In genomic region chr10:101774589-101775272, GRCh38 we compare ENCODE assay signal across 14 cellular contexts. TPM values are rescaled to one million over a fixed set of nuclear protein-coding genes. Genes with fewer than 3 reads are reported as not detected.
DNase-seq lines count a peak whose midpoint lies in the region; ATAC-seq, FAIRE-seq and TF ChIP-seq lines count a peak whose summit lies in the region.
"Had no signal": no experiment of that assay in that cellular context is flagged by ENCODE, and none has a peak within 500 bp of the region (broad histone marks: within the 10 kb centered on the region; RNA-seq: fewer than 3 reads in every experiment).

No MANE protein-coding gene starts in this region.

- peak overlapping the region; percentile 57 for H3K4me3 ChIP-seq in GM23338
- peak overlapping the region in 3 of 4 experiments; percentile 27 to 54 (median 35); a peak in 6 of 8 replicates for H3K4me3 ChIP-seq in H1 (ENCODE audit: extremely low read depth in 1 of 4, insufficient read depth in 2 of 4, low read depth in 3 of 4, low read length in 4 of 4)
- H3K4me3 ChIP-seq in A673 (ENCODE audit: low read depth, low read length, poor library complexity, severe bottlenecking): no peak overlapping the region
- H3K4me3 ChIP-seq: BLaER1 treated with 17β-estradiol and CSF1 and Interleukin-3, amounts not matched to agents 10 nM and 100 nM; SJSA1 had no signal

- peak overlapping the region; percentile 71; the same call in 1 of the 2 replicates for H2BK12ac ChIP-seq in H1 (ENCODE audit: low read depth, low read length)

- no peaks in the 10 kb centered on the region for H3K9me3 ChIP-seq in CD4-positive, alpha-beta T cell (ENCODE audit: control insufficient read depth, low read length)
- H3K9me3 ChIP-seq in H1 (ENCODE audit: insufficient read depth in 2 of 2, low read depth in 1 of 2, low read length in 1 of 2) (no peaks in the 10 kb centered on the region), A673 (ENCODE audit: low read depth, low read length, poor library complexity, severe bottlenecking) (no peaks in the 10 kb centered on the region)
- H3K9me3 ChIP-seq: BLaER1 treated with 17β-estradiol and CSF1 and Interleukin-3, amounts not matched to agents 10 nM and 100 nM; SJSA1 had no signal

- no peak overlapping the region for H3K56ac ChIP-seq in H1 (replicated peaks; ENCODE audit: insufficient read length, low read depth, low read length)

- H3K9me3 Mint-ChIP-seq in CD4-positive, alpha-beta T cell: no peaks in the 10 kb centered on the region
- H3K9me3 Mint-ChIP-seq in GM23338 (no peaks in the 10 kb centered on the region), neural crest cell (no peaks in the 10 kb centered on the region)

- CTCF ChIA-PET in CD4-positive, alpha-beta T cell (lab: Charles Lee): interaction anchor here (1.2 kb wide), 1 partner anchor 9 kb away, joined by 3 read pairs; the partner anchor contains the start of gene NPM3
- CTCF ChIA-PET in H1 (lab: Charles Lee; ENCODE audit: partially characterized antibody) (interaction anchor here (1.4 to 9.2 kb wide), 10 partner anchors 9 to 561 kb away, joined by 3 to 100 read pairs (median 8); partner anchors contain the start of gene NPM3), A673 (lab: Charles Lee) (no interaction called here)

- H2AFZ ChIP-seq in GM23338 (peak overlapping the region; percentile 72), H1 (ENCODE audit: low read length) (no peak overlapping the region)

- TF ChIP-seq POLR2A in H1 (IDR thresholded peaks at IDR 0.05; ENCODE audit: control extremely low read depth in 1 of 2, low read depth in 2 of 2, low read length in 2 of 2): no peak

- H4K91ac ChIP-seq in H1 (replicated peaks; ENCODE audit: insufficient read length, low read length): no peak overlapping the region

- H3K4me2 ChIP-seq in GM23338 (peak overlapping the region; percentile 90), H1 (ENCODE audit: insufficient read depth in 1 of 2, low read depth in 2 of 2, low read length in 2 of 2) (peak overlapping the region; percentile 47 to 76)
- H3K4me2 ChIP-seq: BLaER1 treated with 17β-estradiol and CSF1 and Interleukin-3, amounts not matched to agents 10 nM and 100 nM; KMS-11 had no signal

- peaks cover 19% of the 10 kb centered on the region for H3K23me2 ChIP-seq in H1 (ENCODE audit: low read depth, low read length)

- peaks cover 87% of the 10 kb centered on the region for H3K27me3 ChIP-seq in CD4-positive, alpha-beta T cell (ENCODE audit: control insufficient read depth, insufficient read depth, low read length)
- peaks cover 71% of the 10 kb centered on the region for H3K27me3 ChIP-seq in GM23338 (ENCODE audit: insufficient read depth)
- H3K27me3 ChIP-seq in H1 (replicated peaks in 1 of 4; ENCODE audit: control insufficient read depth in 3 of 4, extremely low read depth in 1 of 4, insufficient read depth in 3 of 4, low read length in 3 of 4): peaks cover 50 to 74% (median 69%) of the 10 kb centered on the region in 4 experiments
- peaks cover 48% of the 10 kb centered on the region for H3K27me3 ChIP-seq in A673 (replicated peaks; ENCODE audit: insufficient read depth, low read depth, low read length, poor library complexity)

- no peak overlapping the region for H3K27ac ChIP-seq in CD4-positive, alpha-beta T cell (ENCODE audit: low read depth, low read length)
- H3K27ac ChIP-seq in GM23338 (ENCODE audit: low read depth): no peak overlapping the region
- no peak overlapping the region for H3K27ac ChIP-seq in H1 (ENCODE audit: low read depth, low read length)
- no peak overlapping the region for H3K27ac ChIP-seq in A673 (ENCODE audit: low read depth, low read length, poor library complexity, severe bottlenecking)
- no peak overlapping the region for H3K27ac ChIP-seq in substantia nigra (ENCODE audit: low read depth, low read length, poor library complexity, severe bottlenecking)
- H3K27ac ChIP-seq: BLaER1 treated with 17β-estradiol and CSF1 and Interleukin-3, amounts not matched to agents 10 nM and 100 nM; KMS-11; SJSA1 had no signal

- peaks cover 32% of the 10 kb centered on the region for H3K4me1 Mint-ChIP-seq in CD4-positive, alpha-beta T cell (ENCODE audit: low read depth)
- H3K4me1 Mint-ChIP-seq in GM23338: peaks cover 57% of the 10 kb centered on the region
- H3K4me1 Mint-ChIP-seq in neural crest cell: peaks cover 12% of the 10 kb centered on the region

- intact Hi-C loops in CD4-positive, alpha-beta T cell (cut with DNase I, micrococcal nuclease): no loop called here
- intact Hi-C loops in A673 (cut with micrococcal nuclease; ENCODE audit: unreplicated experiment): no loop called here

- DNase-seq in CD4-positive, alpha-beta T cell: no peak
- DNase-seq in GM23338 (ENCODE audit: low spot score): peak; percentile 71
- peak in 1 of 2 experiments; percentile 79 for DNase-seq in H1 (ENCODE audit: low read depth in 1 of 2, low spot score in 2 of 2)
- no peak for DNase-seq in neural crest cell (ENCODE audit: low read depth, low spot score)
- DNase-seq in hippocampal formation (lab: John Stamatoyannopoulos, UW): no peak
- DNase-seq in NCI-H2196 treated with DMSO at 0.1 percent for 48 hours (lab: John Stamatoyannopoulos, UW; ENCODE audit: unreplicated experiment): no peak
- DNase-seq in A673 (ENCODE audit: low spot score): no peak
- no peak for DNase-seq in substantia nigra (lab: John Stamatoyannopoulos, UW)
- DNase-seq: NK-92 treated with Interleukin-12 subunit alpha and Interleukin-12 subunit beta, amount 100 ng/mL, for 24 hours; stimulated activated CD4-positive, alpha-beta T cell treated with anti-CD3 and anti-CD28 coated beads, Interleukin-4, amount 100 ng/mL, for 4 hours had no signal

- BruUV-seq in A673 (replicated peaks; lab: Mats Ljungman, UMichigan): no TSS peak

- H3K79me2 ChIP-seq in GM23338 (replicated peaks; ENCODE audit: insufficient read depth): no peaks in the 10 kb centered on the region
- H3K79me2 ChIP-seq in H1 (ENCODE audit: control insufficient read depth in 1 of 2, insufficient read depth in 2 of 2, low read length in 2 of 2): no peaks in the 10 kb centered on the region

- no peaks in the 10 kb centered on the region for H3K36me3 Mint-ChIP-seq in CD4-positive, alpha-beta T cell (ENCODE audit: low read depth)
- peaks cover 6% of the 10 kb centered on the region for H3K36me3 Mint-ChIP-seq in GM23338 (ENCODE audit: low read depth)
- H3K36me3 Mint-ChIP-seq in neural crest cell (ENCODE audit: low read depth): peaks cover 5% of the 10 kb centered on the region

- ATAC-seq in CD4-positive, alpha-beta T cell (ENCODE audit: poor library complexity): peak; percentile 43
- ATAC-seq in GM23338: peak; percentile 13

- no peak for TF ChIP-seq RAD21 in H1 (IDR thresholded peaks at IDR 0.05 in 1 of 2, conservative IDR thresholded peaks at IDR 0.05 in 1 of 2; ENCODE audit: low read depth in 2 of 2, low read length in 2 of 2)

- peak overlapping the region; percentile 51 for H4K8ac ChIP-seq in H1 (ENCODE audit: extremely low read depth, insufficient read depth, low read length)

- no peaks in the 10 kb centered on the region for H3K79me1 ChIP-seq in H1 (ENCODE audit: low read depth, low read length)

- no peaks in the 10 kb centered on the region for H3K36me3 ChIP-seq in GM23338 (ENCODE audit: insufficient read depth)
- no peaks in the 10 kb centered on the region; a peak in 1 of 8 replicates for H3K36me3 ChIP-seq in H1 (ENCODE audit: control insufficient read depth in 2 of 4, insufficient read depth in 4 of 4, low read length in 3 of 4)
- H3K36me3 ChIP-seq in A673 (ENCODE audit: insufficient read depth, low read length, poor library complexity, severe bottlenecking): no peaks in the 10 kb centered on the region
- H3K36me3 ChIP-seq: SJSA1 had no signal

- H3K27me3 Mint-ChIP-seq in CD4-positive, alpha-beta T cell: peaks cover 67% of the 10 kb centered on the region
- H3K27me3 Mint-ChIP-seq in GM23338 (ENCODE audit: insufficient read depth, low read depth, poor library complexity) (peaks cover 82% of the 10 kb centered on the region), neural crest cell (ENCODE audit: low read depth) (peaks cover 87% of the 10 kb centered on the region)

- peak overlapping the region; percentile 24; the same call in 1 of the 2 replicates for H3K18ac ChIP-seq in H1 (ENCODE audit: extremely low read depth, low read length)

- no peak overlapping the region for H2AK5ac ChIP-seq in H1 (ENCODE audit: low read depth, low read length)

- H3K9ac ChIP-seq in H1 (replicated peaks in 1 of 4; ENCODE audit: extremely low read depth in 1 of 4, low read depth in 3 of 4, low read length in 3 of 4): no peak overlapping the region
- H3K9ac ChIP-seq: BLaER1 treated with 17β-estradiol and CSF1 and Interleukin-3, amounts not matched to agents 10 nM and 100 nM; KMS-11 had no signal

- no peak overlapping the region for H3K4ac ChIP-seq in H1 (replicated peaks; ENCODE audit: insufficient read length, low read depth, low read length)

- H3K23ac ChIP-seq in H1 (ENCODE audit: insufficient read length): no peak overlapping the region

- no peak overlapping the region for H3K27ac Mint-ChIP-seq in CD4-positive, alpha-beta T cell
- no peak overlapping the region for H3K27ac Mint-ChIP-seq in GM23338
- H3K27ac Mint-ChIP-seq in neural crest cell (ENCODE audit: unreplicated experiment): no peak overlapping the region

- POLR2A ChIA-PET in CD4-positive, alpha-beta T cell (lab: Charles Lee): interaction anchor here (1.4 to 1.8 kb wide), 3 partner anchors 8 to 43 kb away, joined by 3 to 12 read pairs (median 5); partner anchors contain the start of genes NPM3 and OGA
- POLR2A ChIA-PET in H1 (lab: Charles Lee; ENCODE audit: partially characterized antibody): interaction anchor here (0.5 to 4.7 kb wide), 7 partner anchors 9 to 400 kb away, joined by 3 to 19 read pairs (median 3); partner anchors contain the start of genes NPM3 and OGA
- POLR2A ChIA-PET in A673 (lab: Charles Lee; ENCODE audit: low non-redundant PET): no interaction called here

- peaks cover 18% of the 10 kb centered on the region for H3F3A ChIP-seq in GM23338 (replicated peaks; ENCODE audit: low read depth)

- no peak overlapping the region for H4K5ac ChIP-seq in H1 (ENCODE audit: insufficient read length, low read depth, low read length)

- peaks cover 48% of the 10 kb centered on the region for H3K4me1 ChIP-seq in GM23338 (ENCODE audit: insufficient read depth)
- peaks cover 16 to 42% (median 28%) of the 10 kb centered on the region in 4 experiments for H3K4me1 ChIP-seq in H1 (replicated peaks in 1 of 4; ENCODE audit: control insufficient read depth in 3 of 4, insufficient read depth in 4 of 4, low read length in 3 of 4)
- H3K4me1 ChIP-seq in A673 (ENCODE audit: insufficient read depth, low read length, poor library complexity, severe bottlenecking): peaks cover 17% of the 10 kb centered on the region

- H3K14ac ChIP-seq in H1 (ENCODE audit: insufficient read length): no peak overlapping the region

- H3K4me3 Mint-ChIP-seq in CD4-positive, alpha-beta T cell: peak overlapping the region; percentile 43
- H3K4me3 Mint-ChIP-seq in GM23338 (peak overlapping the region; percentile 64), neural crest cell (peak overlapping the region; percentile 79)

- TF ChIP-seq CTCF in CD4-positive, alpha-beta T cell (IDR thresholded peaks at IDR 0.05): no peak
- TF ChIP-seq CTCF in GM23338 (conservative IDR thresholded peaks at IDR 0.05; ENCODE audit: low read depth in 2 of 2): no peak; a peak in 1 of 4 replicates
- TF ChIP-seq CTCF in H1 (IDR thresholded peaks at IDR 0.05; ENCODE audit: control extremely low read depth in 1 of 3, insufficient read depth in 1 of 3, low read depth in 1 of 3, low read length in 3 of 3): no peak
- TF ChIP-seq CTCF in neural crest cell (conservative IDR thresholded peaks at IDR 0.05): no peak
- TF ChIP-seq CTCF in A673 (conservative IDR thresholded peaks at IDR 0.05; ENCODE audit: low read depth, low read length): no peak

- H2BK20ac ChIP-seq in H1 (ENCODE audit: low read length): no peak overlapping the region

- no peak overlapping the region for H2BK5ac ChIP-seq in H1 (ENCODE audit: low read depth, low read length)

- no peak overlapping the region for H2BK120ac ChIP-seq in H1 (replicated peaks; ENCODE audit: low read depth, low read length)

- FAIRE-seq in H1 (lab: Jason Lieb, UNC): no peak

- no peak for TF ChIP-seq EP300 in H1 (IDR thresholded peaks at IDR 0.05; ENCODE audit: borderline replicate concordance in 1 of 2, low read depth in 2 of 2, low read length in 2 of 2)

- H2BK15ac ChIP-seq in H1 (ENCODE audit: low read length): peak overlapping the region; percentile 72; the same call in 1 of the 2 replicates

- H3K9me2 ChIP-seq in GM23338 (ENCODE audit: insufficient read depth): no peaks in the 10 kb centered on the region

- 5% methylated on average over 24 of the region's 32 CpGs; no CpG with 5 or more reads in 1 of the 2 experiments for WGBS in H1 (ENCODE audit: extremely low coverage in 1 of 2, insufficient coverage in 1 of 2, insufficient read length in 1 of 2, insufficient replicate concordance in 2 of 2, low coverage in 1 of 2, low lambda C conversion rate in 2 of 2, missing lambda C conversion rate in 1 of 2), 2 experiments

- no peaks in the 10 kb centered on the region for H4K20me1 ChIP-seq in GM23338 (replicated peaks; ENCODE audit: insufficient read depth)
- H4K20me1 ChIP-seq in H1 (replicated peaks in 1 of 2; ENCODE audit: control insufficient read depth in 1 of 2, insufficient read depth in 2 of 2, low read length in 2 of 2): peaks cover 0 to 20% of the 10 kb centered on the region in 2 experiments

RNA-seq across cellular contexts. Expression of gene FGF8, which starts 1.2 kb away (rescaled TPM):
- not detected for total RNA-seq in CD4-positive, alpha-beta T cell
- 6.2 and 6.3 TPM in 2 replicates for total RNA-seq in GM23338 (2014; rRNA removed; shearing (Covaris generic))
- 1.6 and 2.7 TPM in 2 replicates for polyA plus RNA-seq in GM23338 (2016; fragmentation: Nextera tagmentation; extraction: Ambion mirVana)
- 3.9 and 4.1 TPM in 2 replicates for total RNA-seq in H1 (2021; fragmentation: NEBNext Ultra II Directional; extraction: Animal tissue kit (Norgen Biotek cat#: 25700))
- 1.1 and 1.7 TPM in 2 replicates for polyA plus RNA-seq in H1 (2011; rRNA removed)
- 1.5 TPM for polyA plus RNA-seq in H1 (2011; cell fraction: cytosol; rRNA removed)
- 2.1 TPM for polyA plus RNA-seq in H1 (2011; cell fraction: nucleus; rRNA removed)
- 1.0 to 2.0 TPM (median 1.2 TPM) in 4 replicates for polyA plus RNA-seq in H1 (2012, experiment 1 of 2)
- 0.62 TPM for polyA plus RNA-seq in H1 (2012, experiment 2 of 2)
- polyA plus RNA-seq in H1 (2013, experiment 1 of 2): 2.9 TPM
- 3.8 TPM for polyA plus RNA-seq in H1 (2013, experiment 2 of 2)
- 0.98 and 1.4 TPM in 2 replicates for polyA minus RNA-seq in H1 (2011; rRNA and poly(A)+ RNA removed)
- polyA minus RNA-seq in H1 (2011; cell fraction: cytosol; rRNA and poly(A)+ RNA removed): not detected
- 1.4 TPM for polyA minus RNA-seq in H1 (2011; cell fraction: nucleus; rRNA and poly(A)+ RNA removed)
- total RNA-seq in neural crest cell: 0.82 and 0.86 TPM in 2 replicates
- not detected in 2 replicates for total RNA-seq in A673 (2021)
- total RNA-seq: renal cortical epithelial cell, SJSA1 had no signal

RNA-seq across cellular contexts. Expression of gene NPM3, which starts 8.5 kb away (rescaled TPM):
- total RNA-seq in CD4-positive, alpha-beta T cell: 10 to 100 TPM; 15.5 to 15.8 TPM
- 258 and 345 TPM in 2 replicates for total RNA-seq in GM23338 (2014; rRNA removed; shearing (Covaris generic))
- polyA plus RNA-seq in GM23338 (2016; fragmentation: Nextera tagmentation; extraction: Ambion mirVana) (31.5 and 32.2 TPM in 2 replicates), H1 (2011; rRNA removed) (127 and 218 TPM in 2 replicates)
- total RNA-seq in H1 (2021; fragmentation: NEBNext Ultra II Directional; extraction: Animal tissue kit (Norgen Biotek cat#: 25700)): 175 and 177 TPM in 2 replicates
- 212 TPM for polyA plus RNA-seq in H1 (2011; cell fraction: cytosol; rRNA removed)
- polyA plus RNA-seq in H1 (2011; cell fraction: nucleus; rRNA removed): 161 TPM
- polyA plus RNA-seq in H1 (2012, experiment 1 of 2): 128 to 179 TPM (median 167 TPM) in 4 replicates
- polyA plus RNA-seq in H1 (2012, experiment 2 of 2): 207 TPM
- polyA plus RNA-seq in H1 (2013, experiment 1 of 2): 148 TPM
- 152 TPM for polyA plus RNA-seq in H1 (2013, experiment 2 of 2)
- polyA minus RNA-seq in H1 (2011; rRNA and poly(A)+ RNA removed): 65.5 and 89.5 TPM in 2 replicates
- polyA minus RNA-seq in H1 (2011; cell fraction: cytosol; rRNA and poly(A)+ RNA removed): 40.7 TPM
- polyA minus RNA-seq in H1 (2011; cell fraction: nucleus; rRNA and poly(A)+ RNA removed): 29.7 TPM
- total RNA-seq in neural crest cell (63.2 and 64.8 TPM in 2 replicates), A673 (2021) (94.7 and 98.2 TPM in 2 replicates)

RNA-seq across cellular contexts. Expression of gene OGA, which starts 43.5 kb away (rescaled TPM):
- 100 to 1,000 TPM; 395 to 416 TPM for total RNA-seq in CD4-positive, alpha-beta T cell
- 112 and 131 TPM in 2 replicates for total RNA-seq in GM23338 (2014; rRNA removed; shearing (Covaris generic))
- polyA plus RNA-seq in GM23338 (2016; fragmentation: Nextera tagmentation; extraction: Ambion mirVana) (68.1 and 68.4 TPM in 2 replicates), H1 (2011; rRNA removed) (18.5 and 31.2 TPM in 2 replicates)
- 104 and 107 TPM in 2 replicates for total RNA-seq in H1 (2021; fragmentation: NEBNext Ultra II Directional; extraction: Animal tissue kit (Norgen Biotek cat#: 25700))
- polyA plus RNA-seq in H1 (2011; cell fraction: cytosol; rRNA removed): 52.9 TPM
- 24.2 TPM for polyA plus RNA-seq in H1 (2011; cell fraction: nucleus; rRNA removed)
- 61.6 to 114 TPM (median 70.9 TPM) in 4 replicates for polyA plus RNA-seq in H1 (2012, experiment 1 of 2)
- 5.0 TPM for polyA plus RNA-seq in H1 (2012, experiment 2 of 2)
- 47.3 TPM for polyA plus RNA-seq in H1 (2013, experiment 1 of 2)
- polyA plus RNA-seq in H1 (2013, experiment 2 of 2): 43.2 TPM
- 74.1 and 83.4 TPM in 2 replicates for polyA minus RNA-seq in H1 (2011; rRNA and poly(A)+ RNA removed)
- 56.7 TPM for polyA minus RNA-seq in H1 (2011; cell fraction: cytosol; rRNA and poly(A)+ RNA removed)
- 59.1 TPM for polyA minus RNA-seq in H1 (2011; cell fraction: nucleus; rRNA and poly(A)+ RNA removed)
- total RNA-seq in neural crest cell (101 and 102 TPM in 2 replicates), A673 (2021) (109 and 114 TPM in 2 replicates)
